1 cellular context compared by ENCODE assay signal in the genomic region with DNA sequence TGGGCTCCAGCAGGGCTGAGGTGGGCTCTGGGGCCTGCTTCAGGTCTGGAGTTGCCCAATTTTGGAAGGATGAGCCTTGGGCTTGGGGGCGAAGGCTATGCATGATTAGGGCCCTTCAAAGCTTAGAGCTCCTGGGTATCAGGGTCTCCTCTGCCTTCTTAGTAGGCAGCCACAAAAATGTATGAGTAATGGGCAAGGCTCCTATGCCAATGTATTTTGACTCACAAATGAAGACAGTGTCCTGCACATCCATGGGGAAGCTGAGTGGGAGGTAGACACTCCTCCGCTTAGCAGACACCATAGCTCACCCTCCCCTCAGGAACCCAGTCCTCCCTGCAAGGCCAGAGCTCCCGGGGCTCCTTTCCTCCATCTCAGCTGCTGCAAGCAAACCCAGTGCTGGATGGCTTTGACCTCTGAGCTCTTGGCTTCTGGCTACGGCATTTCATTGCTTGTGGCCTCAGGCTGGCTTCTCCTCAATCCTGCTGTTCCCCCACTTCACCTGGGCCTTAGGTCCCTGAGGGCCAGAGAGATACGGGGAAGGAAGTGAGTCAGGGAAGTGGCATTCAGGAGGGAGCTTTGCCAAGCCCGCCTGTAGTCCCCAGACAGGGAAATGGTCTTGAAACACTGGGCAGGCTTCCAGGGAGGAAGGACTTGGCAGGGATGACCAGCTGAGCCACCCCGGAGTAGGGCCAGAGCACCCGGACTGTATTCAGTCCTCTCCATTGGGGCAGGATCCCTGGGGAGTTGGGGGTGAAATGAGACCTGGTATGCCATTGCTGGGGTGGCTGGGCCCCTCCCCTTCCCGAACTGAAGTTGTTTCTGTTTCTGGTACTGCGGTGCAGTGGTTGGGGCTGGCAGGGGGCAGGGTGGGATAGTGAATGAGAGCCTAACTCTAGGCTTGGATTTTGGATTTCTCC.
TF ChIP-seq lines count a peak whose summit lies in the region.

No MANE protein-coding gene starts in this region.

TF ChIP-seq in HepG2, 621 proteins besides CTCF, POLR2A, EP300 and RAD21 (continued from another document and continues in another):
- TF ChIP-seq, protein P1, sequence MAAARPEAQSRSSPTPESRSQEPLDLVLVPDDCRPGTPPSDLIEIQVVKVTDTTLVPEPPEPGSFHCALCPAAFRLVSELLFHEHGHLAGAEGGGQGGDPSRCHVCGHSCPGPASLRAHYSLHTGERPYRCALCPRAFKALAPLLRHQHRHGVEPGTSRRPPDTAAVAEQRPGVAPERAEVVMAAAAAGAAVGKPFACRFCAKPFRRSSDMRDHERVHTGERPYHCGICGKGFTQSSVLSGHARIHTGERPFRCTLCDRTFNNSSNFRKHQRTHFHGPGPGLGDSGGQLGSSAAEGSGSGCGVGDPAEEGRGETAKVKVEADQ (CRISPR knock-in tag; IDR thresholded peaks at IDR 0.05; ENCODE audit: borderline replicate concordance), result no peak
- TF ChIP-seq KLF13 (CRISPR knock-in tag; IDR thresholded peaks at IDR 0.05) (no peak), KDM4B (CRISPR knock-in tag; IDR thresholded peaks at IDR 0.05) (no peak), HNF4G (IDR thresholded peaks at IDR 0.05; ENCODE audit: borderline replicate concordance, low read depth, low read length) (peak; percentile 47; the same call in 1 of the 2 replicates), HNF4G (CRISPR knock-in tag; IDR thresholded peaks at IDR 0.05; ENCODE audit: borderline replicate concordance, low read depth) (no peak), ZNF235 (CRISPR knock-in tag; IDR thresholded peaks at IDR 0.05; ENCODE audit: borderline replicate concordance) (no peak), JDP2 (CRISPR knock-in tag; IDR thresholded peaks at IDR 0.05; ENCODE audit: borderline replicate concordance) (no peak), ZNF501 (CRISPR knock-in tag; IDR thresholded peaks at IDR 0.05) (no peak), ZNF124 (CRISPR knock-in tag; IDR thresholded peaks at IDR 0.05) (no peak), RCOR2 (CRISPR knock-in tag; IDR thresholded peaks at IDR 0.05) (0 out of 2 replicates have a peak, but pooled peaks have one; percentile 12), POGZ (CRISPR knock-in tag; IDR thresholded peaks at IDR 0.05) (no peak), FOSL1 (CRISPR knock-in tag; IDR thresholded peaks at IDR 0.05; ENCODE audit: borderline replicate concordance) (peak; percentile 52; the same call in 1 of the 2 replicates), MTA1 (CRISPR knock-in tag; IDR thresholded peaks at IDR 0.05; ENCODE audit: borderline replicate concordance) (peak; percentile 19; the same call in 1 of the 2 replicates), KMT2B (CRISPR knock-in tag; IDR thresholded peaks at IDR 0.05) (no peak), ETV5 (CRISPR knock-in tag; IDR thresholded peaks at IDR 0.05; ENCODE audit: borderline replicate concordance) (peak; percentile 83), ZNF484 (CRISPR knock-in tag; IDR thresholded peaks at IDR 0.05; ENCODE audit: borderline replicate concordance, low read depth) (no peak), ZFP36L1 (CRISPR knock-in tag; IDR thresholded peaks at IDR 0.05) (no peak), TBX2 (CRISPR knock-in tag; IDR thresholded peaks at IDR 0.05; ENCODE audit: borderline replicate concordance) (peak; percentile 61; the same call in 1 of the 2 replicates), EED (CRISPR knock-in tag; IDR thresholded peaks at IDR 0.05) (0 out of 2 replicates have a peak, but pooled peaks have one; percentile 44), NR2F2 (IDR thresholded peaks at IDR 0.05; ENCODE audit: borderline replicate concordance, low read depth) (no peak), ARHGAP35 (CRISPR knock-in tag; IDR thresholded peaks at IDR 0.05; ENCODE audit: borderline replicate concordance) (0 out of 2 replicates have a peak, but pooled peaks have one; percentile 54), ZNF329 (CRISPR knock-in tag; IDR thresholded peaks at IDR 0.05; ENCODE audit: low read depth) (no peak), ZBTB8A (CRISPR knock-in tag; IDR thresholded peaks at IDR 0.05; ENCODE audit: borderline replicate concordance, low read depth) (no peak), NFYC (CRISPR knock-in tag; IDR thresholded peaks at IDR 0.05) (no peak), TEAD3 (CRISPR knock-in tag; optimal IDR thresholded peaks at IDR 0.05; ENCODE audit: borderline replicate concordance) (peak; percentile 83)
- TF ChIP-seq, protein P2, sequence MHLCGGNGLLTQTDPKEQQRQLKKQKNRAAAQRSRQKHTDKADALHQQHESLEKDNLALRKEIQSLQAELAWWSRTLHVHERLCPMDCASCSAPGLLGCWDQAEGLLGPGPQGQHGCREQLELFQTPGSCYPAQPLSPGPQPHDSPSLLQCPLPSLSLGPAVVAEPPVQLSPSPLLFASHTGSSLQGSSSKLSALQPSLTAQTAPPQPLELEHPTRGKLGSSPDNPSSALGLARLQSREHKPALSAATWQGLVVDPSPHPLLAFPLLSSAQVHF (CRISPR knock-in tag; IDR thresholded peaks at IDR 0.05), result no peak
- TF ChIP-seq, protein P3, sequence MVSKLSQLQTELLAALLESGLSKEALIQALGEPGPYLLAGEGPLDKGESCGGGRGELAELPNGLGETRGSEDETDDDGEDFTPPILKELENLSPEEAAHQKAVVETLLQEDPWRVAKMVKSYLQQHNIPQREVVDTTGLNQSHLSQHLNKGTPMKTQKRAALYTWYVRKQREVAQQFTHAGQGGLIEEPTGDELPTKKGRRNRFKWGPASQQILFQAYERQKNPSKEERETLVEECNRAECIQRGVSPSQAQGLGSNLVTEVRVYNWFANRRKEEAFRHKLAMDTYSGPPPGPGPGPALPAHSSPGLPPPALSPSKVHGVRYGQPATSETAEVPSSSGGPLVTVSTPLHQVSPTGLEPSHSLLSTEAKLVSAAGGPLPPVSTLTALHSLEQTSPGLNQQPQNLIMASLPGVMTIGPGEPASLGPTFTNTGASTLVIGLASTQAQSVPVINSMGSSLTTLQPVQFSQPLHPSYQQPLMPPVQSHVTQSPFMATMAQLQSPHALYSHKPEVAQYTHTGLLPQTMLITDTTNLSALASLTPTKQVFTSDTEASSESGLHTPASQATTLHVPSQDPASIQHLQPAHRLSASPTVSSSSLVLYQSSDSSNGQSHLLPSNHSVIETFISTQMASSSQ (IDR thresholded peaks at IDR 0.05; ENCODE audit: low read depth), result no peak
- TF ChIP-seq, protein P3 (CRISPR knock-in tag; IDR thresholded peaks at IDR 0.05; ENCODE audit: borderline replicate concordance), result 0 out of 2 replicates have a peak, but pooled peaks have one; percentile 56
- TF ChIP-seq, protein P4, sequence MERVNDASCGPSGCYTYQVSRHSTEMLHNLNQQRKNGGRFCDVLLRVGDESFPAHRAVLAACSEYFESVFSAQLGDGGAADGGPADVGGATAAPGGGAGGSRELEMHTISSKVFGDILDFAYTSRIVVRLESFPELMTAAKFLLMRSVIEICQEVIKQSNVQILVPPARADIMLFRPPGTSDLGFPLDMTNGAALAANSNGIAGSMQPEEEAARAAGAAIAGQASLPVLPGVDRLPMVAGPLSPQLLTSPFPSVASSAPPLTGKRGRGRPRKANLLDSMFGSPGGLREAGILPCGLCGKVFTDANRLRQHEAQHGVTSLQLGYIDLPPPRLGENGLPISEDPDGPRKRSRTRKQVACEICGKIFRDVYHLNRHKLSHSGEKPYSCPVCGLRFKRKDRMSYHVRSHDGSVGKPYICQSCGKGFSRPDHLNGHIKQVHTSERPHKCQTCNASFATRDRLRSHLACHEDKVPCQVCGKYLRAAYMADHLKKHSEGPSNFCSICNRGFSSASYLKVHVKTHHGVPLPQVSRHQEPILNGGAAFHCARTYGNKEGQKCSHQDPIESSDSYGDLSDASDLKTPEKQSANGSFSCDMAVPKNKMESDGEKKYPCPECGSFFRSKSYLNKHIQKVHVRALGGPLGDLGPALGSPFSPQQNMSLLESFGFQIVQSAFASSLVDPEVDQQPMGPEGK (CRISPR knock-in tag; IDR thresholded peaks at IDR 0.05), result no peak; the same call in 1 of the 2 replicates
- TF ChIP-seq, protein P5, sequence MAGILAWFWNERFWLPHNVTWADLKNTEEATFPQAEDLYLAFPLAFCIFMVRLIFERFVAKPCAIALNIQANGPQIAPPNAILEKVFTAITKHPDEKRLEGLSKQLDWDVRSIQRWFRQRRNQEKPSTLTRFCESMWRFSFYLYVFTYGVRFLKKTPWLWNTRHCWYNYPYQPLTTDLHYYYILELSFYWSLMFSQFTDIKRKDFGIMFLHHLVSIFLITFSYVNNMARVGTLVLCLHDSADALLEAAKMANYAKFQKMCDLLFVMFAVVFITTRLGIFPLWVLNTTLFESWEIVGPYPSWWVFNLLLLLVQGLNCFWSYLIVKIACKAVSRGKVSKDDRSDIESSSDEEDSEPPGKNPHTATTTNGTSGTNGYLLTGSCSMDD (CRISPR knock-in tag; IDR thresholded peaks at IDR 0.05), result no peak
- TF ChIP-seq, protein P6, sequence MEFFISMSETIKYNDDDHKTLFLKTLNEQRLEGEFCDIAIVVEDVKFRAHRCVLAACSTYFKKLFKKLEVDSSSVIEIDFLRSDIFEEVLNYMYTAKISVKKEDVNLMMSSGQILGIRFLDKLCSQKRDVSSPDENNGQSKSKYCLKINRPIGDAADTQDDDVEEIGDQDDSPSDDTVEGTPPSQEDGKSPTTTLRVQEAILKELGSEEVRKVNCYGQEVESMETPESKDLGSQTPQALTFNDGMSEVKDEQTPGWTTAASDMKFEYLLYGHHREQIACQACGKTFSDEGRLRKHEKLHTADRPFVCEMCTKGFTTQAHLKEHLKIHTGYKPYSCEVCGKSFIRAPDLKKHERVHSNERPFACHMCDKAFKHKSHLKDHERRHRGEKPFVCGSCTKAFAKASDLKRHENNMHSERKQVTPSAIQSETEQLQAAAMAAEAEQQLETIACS (CRISPR knock-in tag; IDR thresholded peaks at IDR 0.05), result no peak
- TF ChIP-seq, protein P7, sequence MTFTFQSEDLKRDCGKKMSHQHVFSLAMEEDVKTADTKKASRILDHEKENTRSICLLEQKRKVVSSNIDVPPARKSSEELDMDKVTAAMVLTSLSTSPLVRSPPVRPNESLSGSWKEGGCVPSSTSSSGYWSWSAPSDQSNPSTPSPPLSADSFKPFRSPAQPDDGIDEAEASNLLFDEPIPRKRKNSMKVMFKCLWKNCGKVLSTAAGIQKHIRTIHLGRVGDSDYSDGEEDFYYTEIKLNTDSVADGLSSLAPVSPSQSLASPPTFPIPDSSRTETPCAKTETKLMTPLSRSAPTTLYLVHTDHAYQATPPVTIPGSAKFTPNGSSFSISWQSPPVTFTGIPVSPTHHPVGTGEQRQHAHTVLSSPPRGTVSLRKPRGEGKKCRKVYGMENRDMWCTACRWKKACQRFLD (CRISPR knock-in tag; IDR thresholded peaks at IDR 0.05; ENCODE audit: borderline replicate concordance), result 0 out of 2 replicates have a peak, but pooled peaks have one; percentile 28
- TF ChIP-seq, protein P8, sequence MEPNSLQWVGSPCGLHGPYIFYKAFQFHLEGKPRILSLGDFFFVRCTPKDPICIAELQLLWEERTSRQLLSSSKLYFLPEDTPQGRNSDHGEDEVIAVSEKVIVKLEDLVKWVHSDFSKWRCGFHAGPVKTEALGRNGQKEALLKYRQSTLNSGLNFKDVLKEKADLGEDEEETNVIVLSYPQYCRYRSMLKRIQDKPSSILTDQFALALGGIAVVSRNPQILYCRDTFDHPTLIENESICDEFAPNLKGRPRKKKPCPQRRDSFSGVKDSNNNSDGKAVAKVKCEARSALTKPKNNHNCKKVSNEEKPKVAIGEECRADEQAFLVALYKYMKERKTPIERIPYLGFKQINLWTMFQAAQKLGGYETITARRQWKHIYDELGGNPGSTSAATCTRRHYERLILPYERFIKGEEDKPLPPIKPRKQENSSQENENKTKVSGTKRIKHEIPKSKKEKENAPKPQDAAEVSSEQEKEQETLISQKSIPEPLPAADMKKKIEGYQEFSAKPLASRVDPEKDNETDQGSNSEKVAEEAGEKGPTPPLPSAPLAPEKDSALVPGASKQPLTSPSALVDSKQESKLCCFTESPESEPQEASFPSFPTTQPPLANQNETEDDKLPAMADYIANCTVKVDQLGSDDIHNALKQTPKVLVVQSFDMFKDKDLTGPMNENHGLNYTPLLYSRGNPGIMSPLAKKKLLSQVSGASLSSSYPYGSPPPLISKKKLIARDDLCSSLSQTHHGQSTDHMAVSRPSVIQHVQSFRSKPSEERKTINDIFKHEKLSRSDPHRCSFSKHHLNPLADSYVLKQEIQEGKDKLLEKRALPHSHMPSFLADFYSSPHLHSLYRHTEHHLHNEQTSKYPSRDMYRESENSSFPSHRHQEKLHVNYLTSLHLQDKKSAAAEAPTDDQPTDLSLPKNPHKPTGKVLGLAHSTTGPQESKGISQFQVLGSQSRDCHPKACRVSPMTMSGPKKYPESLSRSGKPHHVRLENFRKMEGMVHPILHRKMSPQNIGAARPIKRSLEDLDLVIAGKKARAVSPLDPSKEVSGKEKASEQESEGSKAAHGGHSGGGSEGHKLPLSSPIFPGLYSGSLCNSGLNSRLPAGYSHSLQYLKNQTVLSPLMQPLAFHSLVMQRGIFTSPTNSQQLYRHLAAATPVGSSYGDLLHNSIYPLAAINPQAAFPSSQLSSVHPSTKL (CRISPR knock-in tag; IDR thresholded peaks at IDR 0.05), result peak; percentile 57; the same call in 1 of the 2 replicates
- TF ChIP-seq, protein P9, sequence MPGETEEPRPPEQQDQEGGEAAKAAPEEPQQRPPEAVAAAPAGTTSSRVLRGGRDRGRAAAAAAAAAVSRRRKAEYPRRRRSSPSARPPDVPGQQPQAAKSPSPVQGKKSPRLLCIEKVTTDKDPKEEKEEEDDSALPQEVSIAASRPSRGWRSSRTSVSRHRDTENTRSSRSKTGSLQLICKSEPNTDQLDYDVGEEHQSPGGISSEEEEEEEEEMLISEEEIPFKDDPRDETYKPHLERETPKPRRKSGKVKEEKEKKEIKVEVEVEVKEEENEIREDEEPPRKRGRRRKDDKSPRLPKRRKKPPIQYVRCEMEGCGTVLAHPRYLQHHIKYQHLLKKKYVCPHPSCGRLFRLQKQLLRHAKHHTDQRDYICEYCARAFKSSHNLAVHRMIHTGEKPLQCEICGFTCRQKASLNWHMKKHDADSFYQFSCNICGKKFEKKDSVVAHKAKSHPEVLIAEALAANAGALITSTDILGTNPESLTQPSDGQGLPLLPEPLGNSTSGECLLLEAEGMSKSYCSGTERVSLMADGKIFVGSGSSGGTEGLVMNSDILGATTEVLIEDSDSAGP (CRISPR knock-in tag; IDR thresholded peaks at IDR 0.05; ENCODE audit: borderline replicate concordance), result no peak; the same call in 1 of the 2 replicates
- TF ChIP-seq, protein P10, sequence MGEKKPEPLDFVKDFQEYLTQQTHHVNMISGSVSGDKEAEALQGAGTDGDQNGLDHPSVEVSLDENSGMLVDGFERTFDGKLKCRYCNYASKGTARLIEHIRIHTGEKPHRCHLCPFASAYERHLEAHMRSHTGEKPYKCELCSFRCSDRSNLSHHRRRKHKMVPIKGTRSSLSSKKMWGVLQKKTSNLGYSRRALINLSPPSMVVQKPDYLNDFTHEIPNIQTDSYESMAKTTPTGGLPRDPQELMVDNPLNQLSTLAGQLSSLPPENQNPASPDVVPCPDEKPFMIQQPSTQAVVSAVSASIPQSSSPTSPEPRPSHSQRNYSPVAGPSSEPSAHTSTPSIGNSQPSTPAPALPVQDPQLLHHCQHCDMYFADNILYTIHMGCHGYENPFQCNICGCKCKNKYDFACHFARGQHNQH (CRISPR knock-in tag; IDR thresholded peaks at IDR 0.05), result peak; percentile 23; the same call in 1 of the 2 replicates
